Comparison of ENCODE assay signal across 14 cellular contexts in the genomic region with DNA sequence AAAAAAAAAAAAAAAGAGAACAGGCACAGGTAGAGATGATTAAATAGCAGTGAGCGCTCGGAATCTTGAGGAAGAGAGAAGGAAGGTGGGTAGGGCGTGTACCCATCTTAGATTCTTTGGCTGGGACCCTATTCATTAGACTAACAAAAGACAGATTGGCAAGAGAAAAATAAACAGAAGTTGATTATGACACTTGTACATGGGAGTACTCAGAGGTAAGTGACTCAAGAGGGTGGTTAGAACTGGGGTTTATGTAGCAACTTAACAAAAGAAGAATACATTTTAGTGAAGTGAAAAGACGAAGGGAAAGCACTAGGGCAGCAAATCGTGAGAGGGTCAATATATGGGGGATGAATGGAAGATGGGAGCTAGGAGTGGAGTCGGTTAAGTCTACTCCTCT.
"Had no signal": no experiment of that assay in that cellular context is flagged by ENCODE, and none has a peak within 500 bp of the region (broad histone marks: within the 10 kb centered on the region; RNA-seq: fewer than 3 reads in every experiment).

No MANE protein-coding gene starts in this region.

- H3K9me3 ChIP-seq: thoracic aorta, upper lobe of right lung had no signal

- H3K27ac ChIP-seq: thoracic aorta, upper lobe of right lung had no signal

- H3K4me1 ChIP-seq: upper lobe of right lung had no signal

- H3K36me3 Mint-ChIP-seq: activated CD4-positive, alpha-beta memory T cell treated with anti-CD3 and anti-CD28 coated beads for 36 hours; activated CD8-positive, alpha-beta memory T cell treated with anti-CD3 and anti-CD28 coated beads, Interleukin-2, amount 10 ng/mL, durations not matched to agents 7 days and 5 days; immature natural killer cell; natural killer cell; stimulated activated effector memory CD8-positive, alpha-beta T cell treated with anti-CD3 and anti-CD28 coated beads, Interleukin-12 subunit alpha, Interleukin-12 subunit beta, amount 100 ng/mL, for 72 hours had no signal

- H3K27ac Mint-ChIP-seq: activated CD4-positive, alpha-beta memory T cell treated with anti-CD3 and anti-CD28 coated beads for 36 hours; activated CD8-positive, alpha-beta memory T cell treated with anti-CD3 and anti-CD28 coated beads, Interleukin-2, amount 10 ng/mL, durations not matched to agents 7 days and 5 days; activated naive CD4-positive, alpha-beta T cell treated with anti-CD3 and anti-CD28 coated beads for 36 hours; immature natural killer cell; natural killer cell; stimulated activated effector memory CD8-positive, alpha-beta T cell treated with anti-CD3 and anti-CD28 coated beads, Interleukin-12 subunit alpha, Interleukin-12 subunit beta, amount 100 ng/mL, for 72 hours; T-helper 2 cell treated with Interferon-gamma antibody and Interleukin-4, amounts not matched to agents 5 μg/mL and 100 μg/mL, for 36 hours had no signal

- H3K27me3 ChIP-seq: upper lobe of right lung had no signal

- H3K36me3 ChIP-seq: thoracic aorta, upper lobe of right lung had no signal

- ATAC-seq: activated CD8-positive, alpha-beta memory T cell treated with anti-CD3 and anti-CD28 coated beads, Interleukin-2, amount 10 ng/mL, durations not matched to agents 7 days and 5 days; natural killer cell; sciatic nerve; stimulated activated effector memory CD8-positive, alpha-beta T cell treated with anti-CD3 and anti-CD28 coated beads, Interleukin-12 subunit alpha, Interleukin-12 subunit beta, amount 100 ng/mL, for 72 hours; upper lobe of right lung had no signal

- H3K9me3 Mint-ChIP-seq: activated CD4-positive, alpha-beta memory T cell treated with anti-CD3 and anti-CD28 coated beads for 36 hours; activated naive CD4-positive, alpha-beta T cell treated with anti-CD3 and anti-CD28 coated beads for 36 hours; immature natural killer cell; natural killer cell; stimulated activated effector memory CD8-positive, alpha-beta T cell treated with anti-CD3 and anti-CD28 coated beads, Interleukin-12 subunit alpha, Interleukin-12 subunit beta, amount 100 ng/mL, for 72 hours; T-helper 2 cell treated with Interferon-gamma antibody and Interleukin-4, amounts not matched to agents 5 μg/mL and 100 μg/mL, for 36 hours had no signal

- H3K4me1 Mint-ChIP-seq: activated CD8-positive, alpha-beta memory T cell treated with anti-CD3 and anti-CD28 coated beads, Interleukin-2, amount 10 ng/mL, durations not matched to agents 7 days and 5 days; immature natural killer cell; natural killer cell; stimulated activated effector memory CD8-positive, alpha-beta T cell treated with anti-CD3 and anti-CD28 coated beads, Interleukin-12 subunit alpha, Interleukin-12 subunit beta, amount 100 ng/mL, for 72 hours had no signal

- DNase-seq: activated CD4-positive, alpha-beta memory T cell treated with anti-CD3 and anti-CD28 coated beads for 36 hours; activated CD8-positive, alpha-beta memory T cell treated with anti-CD3 and anti-CD28 coated beads, Interleukin-2, amount 10 ng/mL, durations not matched to agents 7 days and 5 days; activated naive CD4-positive, alpha-beta T cell treated with anti-CD3 and anti-CD28 coated beads for 36 hours; aorta; effector CD4-positive, alpha-beta T cell; immature natural killer cell; mesendoderm; natural killer cell; stimulated activated CD4-positive, alpha-beta T cell treated with anti-CD3 and anti-CD28 coated beads, Interleukin-4, amount 100 ng/mL, for 24 hours; upper lobe of right lung had no signal

- H3K4me3 Mint-ChIP-seq: activated CD4-positive, alpha-beta memory T cell treated with anti-CD3 and anti-CD28 coated beads for 36 hours; activated CD8-positive, alpha-beta memory T cell treated with anti-CD3 and anti-CD28 coated beads, Interleukin-2, amount 10 ng/mL, durations not matched to agents 7 days and 5 days; activated naive CD4-positive, alpha-beta T cell treated with anti-CD3 and anti-CD28 coated beads for 36 hours; immature natural killer cell; natural killer cell; stimulated activated effector memory CD8-positive, alpha-beta T cell treated with anti-CD3 and anti-CD28 coated beads, Interleukin-12 subunit alpha, Interleukin-12 subunit beta, amount 100 ng/mL, for 72 hours; T-helper 2 cell treated with Interferon-gamma antibody and Interleukin-4, amounts not matched to agents 5 μg/mL and 100 μg/mL, for 36 hours had no signal

- H3K27me3 Mint-ChIP-seq: activated CD4-positive, alpha-beta memory T cell treated with anti-CD3 and anti-CD28 coated beads for 36 hours had no signal

- H3K4me3 ChIP-seq: thoracic aorta, upper lobe of right lung had no signal
